In genomic region chr3:37254316-37254715, GRCh38 we compare ENCODE assay signal across 10 cellular contexts.
"Had no signal": no experiment of that assay in that cellular context is flagged by ENCODE, and none has a peak within 500 bp of the region (broad histone marks: within the 10 kb centered on the region; RNA-seq: fewer than 3 reads in every experiment).

No MANE protein-coding gene starts in this region.

- H3K9me3 Mint-ChIP-seq: GM23338, HFFc6 had no signal

- DNase-seq: H7, HFFc6, IMR-90, KG1 had no signal

- H3K4me1 Mint-ChIP-seq: GM23338 had no signal

- H3K9me3 ChIP-seq: HAP-1 had no signal

- FAIRE-seq: H1, HTR-8/SVneo, K562 had no signal

- H3K4me3 ChIP-seq: GM23338, HAP-1, K562 had no signal

- H3K4me3 Mint-ChIP-seq: GM23338, HFFc6 had no signal

- ATAC-seq: GM23338, K562 had no signal

- H3K27ac ChIP-seq: HL-60 had no signal

- H3K27ac Mint-ChIP-seq: GM23338, HFFc6 had no signal
